11 cellular contexts compared by ENCODE assay signal in the genomic region with DNA sequence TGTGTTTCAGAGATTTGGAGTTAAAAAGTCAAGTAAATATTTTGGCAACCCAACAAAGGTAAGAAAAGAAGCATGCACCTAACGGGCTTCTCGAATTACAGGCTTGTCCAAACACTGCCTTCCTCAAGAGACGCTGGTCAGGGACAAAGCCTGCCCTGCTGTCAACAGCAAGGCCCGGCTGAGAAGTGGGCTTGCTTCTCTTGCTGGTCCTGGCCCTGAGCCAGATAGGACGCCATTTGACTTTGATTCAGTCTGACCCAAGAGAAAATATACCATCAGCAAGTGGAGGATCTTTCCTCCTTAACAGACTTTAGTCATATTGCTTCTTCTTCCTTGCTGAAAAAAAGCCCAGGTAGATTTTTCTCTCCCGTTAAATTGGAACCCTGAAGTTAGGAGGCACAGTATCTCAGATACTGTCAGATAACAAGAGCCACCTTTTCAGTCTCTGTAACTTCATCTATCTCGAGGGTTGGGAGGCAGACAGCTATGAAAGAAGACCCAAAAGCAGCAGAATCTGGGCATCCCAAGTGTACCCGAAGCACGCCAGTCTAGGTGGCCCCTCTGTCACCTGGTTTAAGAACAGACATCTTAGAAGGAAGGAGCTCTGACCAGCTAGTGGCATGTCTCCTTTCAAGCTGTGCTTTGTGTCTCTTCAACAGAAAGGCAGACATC. TPM values are rescaled to one million over a fixed set of nuclear protein-coding genes. Genes with fewer than 3 reads are reported as not detected.
A peak's percentile ranks its signal among the peaks of the same experiment; 100 is the strongest.
DNase-seq lines count a peak whose midpoint lies in the region; ATAC-seq and TF ChIP-seq lines count a peak whose summit lies in the region.
"Had no signal": no experiment of that assay in that cellular context is flagged by ENCODE, and none has a peak within 500 bp of the region (broad histone marks: within the 10 kb centered on the region; RNA-seq: fewer than 3 reads in every experiment).

No MANE protein-coding gene starts in this region.

- H3K9me3 ChIP-seq in transverse colon, result no peaks in the 10 kb centered on the region
- H3K9me3 ChIP-seq: mucosa of descending colon, SJCRH30, suprapubic skin had no signal

- H3K27me3 ChIP-seq in transverse colon, result no peaks in the 10 kb centered on the region
- H3K27me3 ChIP-seq: SJCRH30, suprapubic skin had no signal

- in situ Hi-C loops in transverse colon (cut with MboI; ENCODE audit: low pct_ligation_motif_present in 1 of 4, low pct_unique_long_range_greater_than_20kb in 1 of 4, low sequenced_read_pairs in 3 of 4), result no loop called here

- no peak for ATAC-seq in GM18505 (IDR thresholded peaks at IDR 0.05; ENCODE audit: unreplicated experiment)

- intact Hi-C loops in transverse colon (cut with DNase I; ENCODE audit: low total_unique reads), result no loop called here

- no peaks in the 10 kb centered on the region for H3K36me3 ChIP-seq in transverse colon
- H3K36me3 ChIP-seq: SJCRH30, suprapubic skin had no signal

- no peak for TF ChIP-seq CTCF in transverse colon (IDR thresholded peaks at IDR 0.05)

- no peak for TF ChIP-seq EP300 in transverse colon (IDR thresholded peaks at IDR 0.05; ENCODE audit: low read depth)

- 54 to 74% methylated on average over 3 to 9 of the region's 9 CpGs for WGBS in transverse colon (ENCODE audit: low coverage in 1 of 2), 2 donors

- H3K4me1 ChIP-seq in transverse colon, result peaks cover 8 to 30% (median 18%) of the 10 kb centered on the region in 4 donors

- peak; percentile 9 for DNase-seq in NCI-H2107 treated with DMSO at 0.1 percent for 48 hours (lab: John Stamatoyannopoulos, UW; ENCODE audit: unreplicated experiment)
- no peak for DNase-seq in NCI-H2107 (lab: John Stamatoyannopoulos, UW)
- peak; percentile 10 for DNase-seq in SHP77 treated with DMSO at 0.1 percent for 48 hours (lab: John Stamatoyannopoulos, UW)
- DNase-seq in iPS-NIHi11 (ENCODE audit: low spot score), result peak; percentile 69
- no peak for DNase-seq in transverse colon
- no peak for DNase-seq in T-helper 9 cell
- no peak for DNase-seq in NCI-H1436 treated with DMSO at 0.1 percent for 48 hours (lab: John Stamatoyannopoulos, UW)

- peak overlapping the region in 3 of 4 donors; percentile 60 to 63 (median 61) for H3K27ac ChIP-seq in transverse colon
- H3K27ac ChIP-seq: SJCRH30, suprapubic skin had no signal

- no peak overlapping the region for H3K4me3 ChIP-seq in transverse colon
- H3K4me3 ChIP-seq: mucosa of descending colon, SJCRH30, suprapubic skin had no signal

- TF ChIP-seq POLR2A in transverse colon (IDR thresholded peaks at IDR 0.05) (no peak), GM18505 (IDR thresholded peaks at IDR 0.05; ENCODE audit: borderline replicate concordance, extremely low read depth, insufficient read depth, insufficient read length) (no peak)

RNA-seq across cellular contexts. Expression of a gene that starts 57.5 kb away (rescaled TPM):
- total RNA-seq in transverse colon, result not detected
- total RNA-seq: SJCRH30, suprapubic skin had no signal

Comparison
In these comparisons a context has a peak if more than half of its experiments do, and no peak if none do; other contexts are left out.
1. DNase-seq: peak in NCI-H2107 treated with DMSO at 0.1 percent for 48 hours (single experiment), SHP77 treated with DMSO at 0.1 percent for 48 hours (single experiment) and iPS-NIHi11 (single experiment); none in NCI-H2107 (single experiment), transverse colon (single experiment), T-helper 9 cell (single experiment) and NCI-H1436 treated with DMSO at 0.1 percent for 48 hours (single experiment).